10 cellular contexts compared by ENCODE assay signal in genomic region chr3:133742351-133743091, GRCh38. TPM values are rescaled to one million over a fixed set of nuclear protein-coding genes. Genes with fewer than 3 reads are reported as not detected.
A peak's percentile ranks its signal among the peaks of the same experiment; 100 is the strongest.
DNase-seq lines count a peak whose midpoint lies in the region; ATAC-seq and TF ChIP-seq lines count a peak whose summit lies in the region.
"Had no signal": no experiment of that assay in that cellular context is flagged by ENCODE, and none has a peak within 500 bp of the region (broad histone marks: within the 10 kb centered on the region; RNA-seq: fewer than 3 reads in every experiment).

No MANE protein-coding gene starts in this region.

- H3K9me1 ChIP-seq in IMR-90 (ENCODE audit: insufficient read depth, low read length) = no peaks in the 10 kb centered on the region

- H3K4me3 ChIP-seq in IMR-90 (ENCODE audit: insufficient read depth, low read depth, low read length) = no peak overlapping the region
- peak overlapping the region; percentile 14 to 25 (median 23) for H3K4me3 ChIP-seq in right lobe of liver

- no peak for TF ChIP-seq RAD21 in IMR-90 (IDR thresholded peaks at IDR 0.05; ENCODE audit: low read length)

- no peak overlapping the region for H3K9ac ChIP-seq in IMR-90 (ENCODE audit: low read depth, low read length)

- H3K27ac ChIP-seq in IMR-90 (ENCODE audit: insufficient read depth, low read length) = no peak overlapping the region
- peak overlapping the region; percentile 57 to 81 (median 79) for H3K27ac ChIP-seq in right lobe of liver

- TF ChIP-seq CTCF in IMR-90 (conservative IDR thresholded peaks at IDR 0.05; ENCODE audit: low read depth, low read length) = no peak
- TF ChIP-seq CTCF in right lobe of liver (IDR thresholded peaks at IDR 0.05) = peak in 1 of 4 donors; percentile 9

- no peak overlapping the region for H3K4me3 Mint-ChIP-seq in stimulated activated naive CD8-positive, alpha-beta T cell treated with anti-CD3 and anti-CD28 coated beads, Interleukin-15, amount 100 ng/mL, for 72 hours

- no peaks in the 10 kb centered on the region for H4K20me1 ChIP-seq in IMR-90 (ENCODE audit: insufficient read depth, low read length)

- no peak overlapping the region for H4K91ac ChIP-seq in IMR-90 (ENCODE audit: insufficient read depth, low read depth, low read length)

- DNase-seq in Ammon's horn (ENCODE audit: low spot score) (peak; percentile 78), IMR-90 (peak; percentile 29), amniotic epithelial cell (ENCODE audit: low read depth) (peak; percentile 4), right lobe of liver (peak; percentile 41 to 82 (median 71)), mesenteric fat pad (ENCODE audit: low spot score) (no peak)
- DNase-seq in stimulated activated naive CD8-positive, alpha-beta T cell treated with anti-CD3 and anti-CD28 coated beads, Interleukin-15, amount 100 ng/mL, for 72 hours = no peak
- DNase-seq: aorta; stimulated activated CD4-positive, alpha-beta T cell treated with anti-CD3 and anti-CD28 coated beads, Interleukin-4, amount 100 ng/mL, for 24 hours had no signal

- no peak overlapping the region for H2AK9ac ChIP-seq in IMR-90 (replicated peaks; ENCODE audit: low read depth, low read length, poor library complexity)

- no peak overlapping the region for H2AFZ ChIP-seq in IMR-90 (replicated peaks; ENCODE audit: low read length, poor library complexity)

- no peak overlapping the region for H4K5ac ChIP-seq in IMR-90 (ENCODE audit: low read depth, low read length)

- no peak for TF ChIP-seq POLR2A in IMR-90 (IDR thresholded peaks at IDR 0.05; ENCODE audit: low read depth, low read length)
- no peak for TF ChIP-seq POLR2A in right lobe of liver (IDR thresholded peaks at IDR 0.05)

- no peak overlapping the region for H2BK5ac ChIP-seq in IMR-90 (ENCODE audit: low read depth, low read length, poor library complexity, severe bottlenecking)

- POLR2A ChIA-PET in IMR-90 (lab: Charles Lee; ENCODE audit: unreplicated experiment) = no interaction called here

- H3K4me1 Mint-ChIP-seq in stimulated activated naive CD8-positive, alpha-beta T cell treated with anti-CD3 and anti-CD28 coated beads, Interleukin-15, amount 100 ng/mL, for 72 hours = peaks cover 9% of the 10 kb centered on the region

- H3K56ac ChIP-seq in IMR-90 (ENCODE audit: extremely low read depth, insufficient read depth, low read length) = no peak overlapping the region

- no peaks in the 10 kb centered on the region for H3K79me1 ChIP-seq in IMR-90 (ENCODE audit: low read depth in 1 of 2, low read length in 2 of 2)

- dilution Hi-C loops in IMR-90 (cut with HindIII; ENCODE audit: low sequenced_read_pairs, unreplicated experiment) = no loop called here

- no peak overlapping the region for H3K18ac ChIP-seq in IMR-90 (ENCODE audit: low read depth, low read length)

- H3K23ac ChIP-seq in IMR-90 (ENCODE audit: low read depth, low read length) = no peak overlapping the region

- H3K36me3 ChIP-seq in IMR-90 (ENCODE audit: control insufficient read depth, insufficient read depth, low read length) = no peaks in the 10 kb centered on the region
- peaks cover 0 to 5% (median 0%) of the 10 kb centered on the region in 4 donors for H3K36me3 ChIP-seq in right lobe of liver

- no peak overlapping the region for H2BK15ac ChIP-seq in IMR-90 (ENCODE audit: low read depth, low read length)

- H2AK5ac ChIP-seq in IMR-90 (ENCODE audit: low read depth, low read length) = no peak overlapping the region

- no peak overlapping the region for H3K4ac ChIP-seq in IMR-90 (ENCODE audit: low read depth, low read length)

- no peak overlapping the region for H2BK120ac ChIP-seq in IMR-90 (ENCODE audit: low read depth, low read length)

- H3K27me3 ChIP-seq in IMR-90 (ENCODE audit: control insufficient read depth, insufficient read depth, low read length) (peaks cover 27% of the 10 kb centered on the region), right lobe of liver (no peaks in the 10 kb centered on the region)

- H4K8ac ChIP-seq in IMR-90 (ENCODE audit: low read depth in 2 of 2, low read length in 2 of 2) = no peak overlapping the region

- H3K9me3 ChIP-seq in IMR-90 (ENCODE audit: control insufficient read depth, insufficient read depth, low read length) (no peaks in the 10 kb centered on the region), right lobe of liver (no peaks in the 10 kb centered on the region)

- H3K4me1 ChIP-seq in IMR-90 (ENCODE audit: control insufficient read depth, insufficient read depth, low read length) (no peaks in the 10 kb centered on the region), right lobe of liver (peaks cover 0 to 43% (median 15%) of the 10 kb centered on the region in 4 donors)

- in situ Hi-C loops in IMR-90 (cut with MboI; ENCODE audit: low sequenced_read_pairs) = no loop called here

- H3K9me3 Mint-ChIP-seq in stimulated activated naive CD8-positive, alpha-beta T cell treated with anti-CD3 and anti-CD28 coated beads, Interleukin-15, amount 100 ng/mL, for 72 hours = no peaks in the 10 kb centered on the region

- H3K4me2 ChIP-seq in IMR-90 (ENCODE audit: low read depth, low read length) = no peak overlapping the region

- no CpG with 5 or more reads among the region's 9 CpGs for WGBS in IMR-90 (ENCODE audit: extremely low coverage in 2 of 2, insufficient read length in 1 of 2), 2 experiments
- WGBS in right lobe of liver (ENCODE audit: insufficient coverage, low coverage, low lambda C conversion rate, missing lambda C conversion rate) = 22% methylated on average over 5 of the region's 9 CpGs

- intact Hi-C loops in IMR-90 (cut with micrococcal nuclease) (no loop called here), right lobe of liver (cut with DNase I) (no loop called here)

- CTCF ChIA-PET in IMR-90 (lab: Yijun Ruan, JAX) = no interaction called here

- no TSS peak for BruUV-seq in IMR-90 (replicated peaks; lab: Mats Ljungman, UMichigan)

- ATAC-seq in IMR-90 (ENCODE audit: low read depth) (peak; percentile 40; the same call in 1 of the 2 replicates), right lobe of liver (peak; percentile 65 to 80 (median 70)), HG03460 (IDR thresholded peaks at IDR 0.05; ENCODE audit: unreplicated experiment) (no peak), HG02981 (IDR thresholded peaks at IDR 0.05; ENCODE audit: unreplicated experiment) (no peak)
- no peak for ATAC-seq in stimulated activated naive CD8-positive, alpha-beta T cell treated with anti-CD3 and anti-CD28 coated beads, Interleukin-15, amount 100 ng/mL, for 72 hours

- peaks cover 48% of the 10 kb centered on the region for H3K27me3 Mint-ChIP-seq in stimulated activated naive CD8-positive, alpha-beta T cell treated with anti-CD3 and anti-CD28 coated beads, Interleukin-15, amount 100 ng/mL, for 72 hours

- H2BK20ac ChIP-seq in IMR-90 (ENCODE audit: low read depth, low read length) = no peak overlapping the region

- no peak overlapping the region for H3K27ac Mint-ChIP-seq in stimulated activated naive CD8-positive, alpha-beta T cell treated with anti-CD3 and anti-CD28 coated beads, Interleukin-15, amount 100 ng/mL, for 72 hours

- no peak overlapping the region for H3K14ac ChIP-seq in IMR-90 (replicated peaks; ENCODE audit: low read depth, low read length)

TF ChIP-seq in IMR-90, 13 proteins besides CTCF, POLR2A, EP300 and RAD21:
- no peak for TF ChIP-seq CEBPB (IDR thresholded peaks at IDR 0.05; ENCODE audit: low read depth, low read length)
- no peak for TF ChIP-seq CHD1 (IDR thresholded peaks at IDR 0.05; ENCODE audit: low read depth, low read length)
- no peak for TF ChIP-seq RCOR1 (IDR thresholded peaks at IDR 0.05; ENCODE audit: insufficient replicate concordance, low read length)
- no peak for TF ChIP-seq RFX5 (IDR thresholded peaks at IDR 0.05; ENCODE audit: low read depth, low read length)
- TF ChIP-seq USF2 (IDR thresholded peaks at IDR 0.05; ENCODE audit: low read depth, low read length) = no peak
- TF ChIP-seq MAZ (IDR thresholded peaks at IDR 0.05; ENCODE audit: borderline replicate concordance, low read depth, low read length) = no peak
- no peak for TF ChIP-seq FOS (IDR thresholded peaks at IDR 0.05; ENCODE audit: low read depth, low read length)
- no peak for TF ChIP-seq MAFK (IDR thresholded peaks at IDR 0.05; ENCODE audit: low read depth, low read length)
- no peak for TF ChIP-seq BHLHE40 (IDR thresholded peaks at IDR 0.05; ENCODE audit: low read depth, low read length)
- TF ChIP-seq MXI1 (IDR thresholded peaks at IDR 0.05; ENCODE audit: borderline replicate concordance, low read depth, low read length) = no peak
- no peak for TF ChIP-seq NFE2L2 (IDR thresholded peaks at IDR 0.05; ENCODE audit: low read depth, low read length)
- no peak for TF ChIP-seq ELK1 (IDR thresholded peaks at IDR 0.05; ENCODE audit: borderline replicate concordance, low read depth, low read length)

RNA-seq across cellular contexts. Expression of gene TF, which starts 3.7 kb away (rescaled TPM):
- not detected in 2 replicates for total RNA-seq in IMR-90 (2012; rRNA removed)
- polyA plus RNA-seq in IMR-90 (2012; rRNA removed) = 0.01 and 0.07 TPM in 2 replicates
- polyA plus RNA-seq in IMR-90 (2012; cell fraction: cytosol; rRNA removed) = 0.07 TPM in 1 of 2 replicates, not detected in the other
- polyA plus RNA-seq in IMR-90 (2012; cell fraction: nucleus; rRNA removed; ENCODE audit: low replicate concordance) = 0.63 and 1.6 TPM in 2 replicates
- over 10,000 TPM in 4 of 6 experiments, 1,000 to 10,000 TPM in 2; 2,871 to 25,349 (median 17,684) TPM for total RNA-seq in right lobe of liver
- total RNA-seq in mesenteric fat pad = 9.4 TPM

Comparison
In these comparisons a context has a peak if more than half of its experiments do, and no peak if none do; other contexts are left out.
1. DNase-seq: peak in Ammon's horn (single experiment), IMR-90 (single experiment), amniotic epithelial cell (single experiment) and right lobe of liver (3 of 3); none in stimulated activated naive CD8-positive, alpha-beta T cell treated with anti-CD3 and anti-CD28 coated beads, Interleukin-15, amount 100 ng/mL, for 72 hours (0 of 2) and mesenteric fat pad (single experiment).
2. ATAC-seq: peak in IMR-90 (single experiment) and right lobe of liver (4 of 4); none in stimulated activated naive CD8-positive, alpha-beta T cell treated with anti-CD3 and anti-CD28 coated beads, Interleukin-15, amount 100 ng/mL, for 72 hours (single experiment), HG03460 (single experiment) and HG02981 (single experiment).
3. RNA of gene TF, which starts 3.7 kb away (total RNA-seq): 2,871 to 25,349 TPM in right lobe of liver; 9.4 TPM in mesenteric fat pad (single experiment) and not detected in IMR-90; every median in the first group is over 100 times any median in the second.